In genomic region chr3:123405936-123406510, GRCh38 we compare ENCODE assay signal across 24 cellular contexts. TPM values are rescaled to one million over a fixed set of nuclear protein-coding genes. Genes with fewer than 3 reads are reported as not detected.
DNase-seq lines count a peak whose midpoint lies in the region; ATAC-seq, FAIRE-seq and TF ChIP-seq lines count a peak whose summit lies in the region.
"Had no signal": no experiment of that assay in that cellular context is flagged by ENCODE, and none has a peak within 500 bp of the region (broad histone marks: within the 10 kb centered on the region; RNA-seq: fewer than 3 reads in every experiment).

No MANE protein-coding gene starts in this region.

- TF ChIP-seq RAD21 in HepG2 (CRISPR knock-in tag; IDR thresholded peaks at IDR 0.05) = no peak

- H3K4me1 ChIP-seq in right lobe of liver (peaks cover 0 to 39% (median 6%) of the 10 kb centered on the region in 4 donors), HepG2 (ENCODE audit: insufficient read depth, low read length) (no peaks in the 10 kb centered on the region), right atrium auricular region (peaks cover 0 to 52% of the 10 kb centered on the region in 2 donors), prostate gland (replicated peaks) (peaks cover 2% of the 10 kb centered on the region), uterus (peaks cover 0 to 5% of the 10 kb centered on the region in 2 donors)
- H3K4me1 ChIP-seq: breast epithelium, upper lobe of left lung had no signal

- H4K20me1 ChIP-seq in HepG2 (ENCODE audit: insufficient read depth, low read length) = no peaks in the 10 kb centered on the region

- ATAC-seq in right lobe of liver (no peak), HepG2 (no peak), HG02938 (IDR thresholded peaks at IDR 0.05; ENCODE audit: unreplicated experiment) (no peak)
- ATAC-seq: activated CD4-positive, alpha-beta T cell treated with anti-CD3 and anti-CD28 coated beads for 36 hours had no signal

- in situ Hi-C loops in HepG2 (cut with HindIII; ENCODE audit: extremely low pct_ligation_motif_present, low pct_unique_long_range_greater_than_20kb) = no loop called here

- intact Hi-C loops in right lobe of liver (cut with DNase I) = no loop called here
- intact Hi-C loops in HepG2 (cut with micrococcal nuclease; ENCODE audit: unreplicated experiment) = no loop called here
- intact Hi-C loops in prostate gland (cut with DNase I) = no loop called here
- intact Hi-C loops in uterus (cut with DNase I; ENCODE audit: low total_unique reads) = no loop called here

- 93% methylated on average over 8 of the region's 8 CpGs for WGBS in right lobe of liver (ENCODE audit: insufficient coverage, low coverage, low lambda C conversion rate, missing lambda C conversion rate)
- 56% methylated on average over 8 of the region's 8 CpGs for WGBS in HepG2 (ENCODE audit: low lambda C conversion rate)
- WGBS in prostate gland = 86% methylated on average over 8 of the region's 8 CpGs

- no peak overlapping the region for H3K9ac ChIP-seq in HepG2 (ENCODE audit: insufficient read depth, low read depth, low read length)
- H3K9ac ChIP-seq: GM23248 had no signal

- FAIRE-seq in HepG2 (lab: Jason Lieb, UNC) = no peak

- H3K27me3 ChIP-seq in right lobe of liver = no peaks in the 10 kb centered on the region
- H3K27me3 ChIP-seq in HepG2 (ENCODE audit: control insufficient read depth in 1 of 2, insufficient read depth in 2 of 2, low read length in 2 of 2) = peaks cover 0 to 27% of the 10 kb centered on the region in 2 experiments; a peak in 3 of 5 replicates
- no peaks in the 10 kb centered on the region for H3K27me3 ChIP-seq in right atrium auricular region
- no peaks in the 10 kb centered on the region for H3K27me3 ChIP-seq in prostate gland (replicated peaks; ENCODE audit: insufficient read depth)
- H3K27me3 ChIP-seq in uterus = no peaks in the 10 kb centered on the region
- H3K27me3 ChIP-seq: breast epithelium, upper lobe of left lung had no signal

- TF ChIP-seq EP300 in HepG2 (IDR thresholded peaks at IDR 0.05; ENCODE audit: low read depth in 2 of 2, low read length in 2 of 2) (no peak), HepG2 (CRISPR knock-in tag; IDR thresholded peaks at IDR 0.05; ENCODE audit: borderline replicate concordance) (no peak)

- no peak for TF ChIP-seq CTCF in right lobe of liver (IDR thresholded peaks at IDR 0.05)
- TF ChIP-seq CTCF in HepG2 (CRISPR knock-in tag; IDR thresholded peaks at IDR 0.05) = no peak
- no peak for TF ChIP-seq CTCF in right atrium auricular region (IDR thresholded peaks at IDR 0.05)
- TF ChIP-seq CTCF in prostate gland (IDR thresholded peaks at IDR 0.05) = no peak
- no peak for TF ChIP-seq CTCF in uterus (IDR thresholded peaks at IDR 0.05)

- BruUV-seq in HepG2 (replicated peaks; lab: Mats Ljungman, UMichigan) = no TSS peak

- no peaks in the 10 kb centered on the region for H3K36me3 ChIP-seq in right lobe of liver
- H3K36me3 ChIP-seq in HepG2 (replicated peaks in 1 of 2; ENCODE audit: control insufficient read depth in 1 of 2, insufficient read depth in 2 of 2, low read length in 2 of 2) = no peaks in the 10 kb centered on the region
- H3K36me3 ChIP-seq in right atrium auricular region = no peaks in the 10 kb centered on the region
- H3K36me3 ChIP-seq in prostate gland = no peaks in the 10 kb centered on the region
- H3K36me3 ChIP-seq in uterus = no peaks in the 10 kb centered on the region
- H3K36me3 ChIP-seq: breast epithelium, upper lobe of left lung had no signal

- no peak overlapping the region for H3K4me2 ChIP-seq in HepG2 (ENCODE audit: low read depth, low read length)

- no peaks in the 10 kb centered on the region for H3K9me3 ChIP-seq in right lobe of liver
- no peaks in the 10 kb centered on the region for H3K9me3 ChIP-seq in HepG2 (ENCODE audit: low read length)
- no peaks in the 10 kb centered on the region for H3K9me3 ChIP-seq in right atrium auricular region
- H3K9me3 ChIP-seq in prostate gland = no peaks in the 10 kb centered on the region
- H3K9me3 ChIP-seq in uterus = no peaks in the 10 kb centered on the region
- H3K9me3 ChIP-seq: breast epithelium, upper lobe of left lung had no signal

- TF ChIP-seq POLR2A in right lobe of liver (IDR thresholded peaks at IDR 0.05) (no peak), HepG2 (IDR thresholded peaks at IDR 0.05; ENCODE audit: insufficient read depth in 1 of 2, low read depth in 2 of 2, low read length in 2 of 2) (no peak), prostate gland (IDR thresholded peaks at IDR 0.05) (no peak), uterus (IDR thresholded peaks at IDR 0.05) (no peak)

- H3K4me3 ChIP-seq in right lobe of liver (no peak overlapping the region), HepG2 (replicated peaks in 1 of 3; ENCODE audit: insufficient read depth in 1 of 3, low read depth in 2 of 3, low read length in 3 of 3) (no peak overlapping the region), right atrium auricular region (no peak overlapping the region), prostate gland (no peak overlapping the region), uterus (no peak overlapping the region)
- H3K4me3 ChIP-seq: breast epithelium, GM23248, upper lobe of left lung had no signal

- no peak overlapping the region for H2AFZ ChIP-seq in HepG2 (ENCODE audit: low read length)
- H2AFZ ChIP-seq: GM23248 had no signal

- DNase-seq in right lobe of liver = no peak
- DNase-seq in HepG2 (ENCODE audit: low spot score) = no peak
- no peak for DNase-seq in right atrium auricular region (ENCODE audit: low spot score)
- DNase-seq in prostate gland (ENCODE audit: low spot score) = no peak
- DNase-seq in superior temporal gyrus (ENCODE audit: extremely low spot score) = no peak
- no peak for DNase-seq in uterus
- DNase-seq in stimulated activated CD4-positive, alpha-beta T cell treated with anti-CD3 and anti-CD28 coated beads, Interleukin-15, amount 100 ng/mL, for 24 hours = no peak
- DNase-seq: activated CD4-positive, alpha-beta T cell treated with anti-CD3 and anti-CD28 coated beads for 36 hours; activated CD8-positive, alpha-beta memory T cell treated with anti-CD3 and anti-CD28 coated beads for 24 hours; activated T-cell treated with anti-CD3 and anti-CD28 coated beads, Interleukin-2, amount 50 U/mL, for 1 hour; DMS53; GM23248; kidney glomerular epithelial cell; MV-4-11; NCI-H2171; NCI-H526; stimulated activated CD4-positive, alpha-beta T cell treated with anti-CD3 and anti-CD28 coated beads, Interleukin-12 subunit alpha, Interleukin-12 subunit beta, amount 100 ng/mL, for 4 hours; stimulated activated CD4-positive, alpha-beta T cell treated with anti-CD3 and anti-CD28 coated beads, Interleukin-4, amount 100 ng/mL, for 4 hours; stimulated activated naive CD4-positive, alpha-beta T cell had no signal

- POLR2A ChIA-PET in HepG2 (lab: Yijun Ruan, JAX) = no interaction called here

- CTCF ChIA-PET in HepG2 (lab: Yijun Ruan, JAX; ENCODE audit: low intra/inter-chr PET ratio, low total read pairs) = no interaction called here

- H3K79me2 ChIP-seq in HepG2 (ENCODE audit: insufficient read depth, low read length) = no peaks in the 10 kb centered on the region

- peak overlapping the region in 2 of 3 donors; percentile 31 to 80 for H3K27ac ChIP-seq in right lobe of liver
- no peak overlapping the region for H3K27ac ChIP-seq in HepG2 (ENCODE audit: extremely low read length, insufficient read depth, low read length)
- peak overlapping the region; percentile 91 to 92 for H3K27ac ChIP-seq in right atrium auricular region
- H3K27ac ChIP-seq in prostate gland = peak overlapping the region; percentile 58 to 59
- H3K27ac ChIP-seq in uterus = peak overlapping the region in 1 of 2 donors; percentile 63
- H3K27ac ChIP-seq: GM23248, upper lobe of left lung had no signal

TF ChIP-seq in HepG2, 621 proteins besides CTCF, POLR2A, EP300 and RAD21 (continues in another document):
- TF ChIP-seq NR1H2 (CRISPR knock-in tag; IDR thresholded peaks at IDR 0.05; ENCODE audit: borderline replicate concordance, low read depth) = no peak

RNA-seq across cellular contexts. Expression of gene ADCY5, which starts 42.9 kb away (rescaled TPM):
- total RNA-seq in right lobe of liver = 1 to 10 TPM; 1.9 to 3.7 (median 2.7) TPM
- total RNA-seq in HepG2 (2016; rRNA removed; fragmentation: Illumina TruSeq; extraction: Trizol) = not detected in 2 replicates
- not detected in 2 replicates for total RNA-seq in HepG2 (2016; cell fraction: cytosol; rRNA removed; fragmentation: Illumina TruSeq; extraction: Trizol; ENCODE audit: low read depth)
- total RNA-seq in HepG2 (2016; cell fraction: insoluble cytoplasmic fraction; rRNA removed; fragmentation: Illumina TruSeq; extraction: Trizol) = not detected in 2 replicates
- total RNA-seq in HepG2 (2016; cell fraction: membrane; rRNA removed; fragmentation: Illumina TruSeq; extraction: Trizol) = not detected in 2 replicates
- not detected in 2 replicates for total RNA-seq in HepG2 (2016; cell fraction: nucleus; rRNA removed; fragmentation: Illumina TruSeq; extraction: Trizol)
- polyA plus RNA-seq in HepG2 (2011; rRNA removed) = not detected in 2 replicates
- polyA plus RNA-seq in HepG2 (2011; cell fraction: cytosol; rRNA removed) = not detected in 2 replicates
- 0.12 TPM in 1 of 2 replicates, not detected in the other for polyA plus RNA-seq in HepG2 (2011; cell fraction: nucleus; rRNA removed)
- 0.04 and 0.05 TPM in 2 replicates for polyA plus RNA-seq in HepG2 (2012)
- polyA plus RNA-seq in HepG2 (2016; cell fraction: cytosol; fragmentation: Illumina TruSeq; extraction: Trizol; ENCODE audit: low read depth) = not detected in 2 replicates
- polyA plus RNA-seq in HepG2 (2016; cell fraction: insoluble cytoplasmic fraction; fragmentation: Illumina TruSeq; extraction: Trizol; ENCODE audit: low read depth) = 0.17 TPM in 1 of 2 replicates, not detected in the other
- not detected in 2 replicates for polyA plus RNA-seq in HepG2 (2016; cell fraction: membrane; fragmentation: Illumina TruSeq; extraction: Trizol; ENCODE audit: low read depth)
- not detected in 2 replicates for polyA plus RNA-seq in HepG2 (2016; cell fraction: nucleus; fragmentation: Illumina TruSeq; extraction: Trizol; ENCODE audit: insufficient read depth, low read depth)
- polyA minus RNA-seq in HepG2 (2011; rRNA and poly(A)+ RNA removed; ENCODE audit: low replicate concordance) = 0.82 TPM in 1 of 2 replicates, not detected in the other
- not detected in 2 replicates for polyA minus RNA-seq in HepG2 (2011; cell fraction: cytosol; rRNA and poly(A)+ RNA removed)
- not detected in 2 replicates for polyA minus RNA-seq in HepG2 (2011; cell fraction: nucleus; rRNA and poly(A)+ RNA removed)
- 100 to 1,000 TPM; 105 to 163 TPM for total RNA-seq in right atrium auricular region
- total RNA-seq in prostate gland = 10 to 100 TPM; 12.9 to 69.6 TPM
- 10 to 100 TPM; 21.1 to 43.5 (median 34.7) TPM for total RNA-seq in uterus
- total RNA-seq: activated CD4-positive, alpha-beta T cell treated with anti-CD3 and anti-CD28 coated beads for 36 hours; glomerular endothelial cell; RPMI7951 had no signal
